Comparison of ENCODE assay signal across 10 cellular contexts in genomic region chr22:20430101-20430640, GRCh38. TPM values are rescaled to one million over a fixed set of nuclear protein-coding genes. Genes with fewer than 3 reads are reported as not detected.
DNase-seq lines count a peak whose midpoint lies in the region; ATAC-seq and TF ChIP-seq lines count a peak whose summit lies in the region.
"Had no signal": no experiment of that assay in that cellular context is flagged by ENCODE, and none has a peak within 500 bp of the region (broad histone marks: within the 10 kb centered on the region; RNA-seq: fewer than 3 reads in every experiment).

No MANE protein-coding gene starts in this region.

- no peak for TF ChIP-seq RAD21 in neural cell (conservative IDR thresholded peaks at IDR 0.05)

- peaks cover 30% of the 10 kb centered on the region for H3K4me1 Mint-ChIP-seq in CD8-positive, alpha-beta T cell (ENCODE audit: low read depth)
- H3K4me1 Mint-ChIP-seq in IgD-negative memory B cell: peaks cover 9 to 10% (median 9%) of the 10 kb centered on the region in 3 donors

- intact Hi-C loops in CD8-positive, alpha-beta T cell (cut with DNase I, micrococcal nuclease): no loop called here

- no peak overlapping the region for H3K27ac ChIP-seq in CD8-positive, alpha-beta T cell (ENCODE audit: low read depth, low read length)
- H3K27ac ChIP-seq in coronary artery (no peak overlapping the region), neural cell (ENCODE audit: low read length) (no peak overlapping the region)
- H3K27ac ChIP-seq: SK-N-MC had no signal

- H3K36me3 ChIP-seq in CD8-positive, alpha-beta T cell (ENCODE audit: insufficient read depth, low read length): no peaks in the 10 kb centered on the region
- no peaks in the 10 kb centered on the region for H3K36me3 ChIP-seq in neural cell (ENCODE audit: insufficient read depth, low read length)

- H3K9ac ChIP-seq in neural cell (ENCODE audit: low read length): peak overlapping the region; percentile 50

- no peaks in the 10 kb centered on the region for H3K36me3 Mint-ChIP-seq in CD8-positive, alpha-beta T cell
- H3K36me3 Mint-ChIP-seq in IgD-negative memory B cell: peaks cover 2% of the 10 kb centered on the region

- no peaks in the 10 kb centered on the region for H3K9me2 ChIP-seq in neural cell (ENCODE audit: insufficient read depth, low read length)

- TF ChIP-seq CTCF in CD8-positive, alpha-beta T cell (IDR thresholded peaks at IDR 0.05): no peak
- TF ChIP-seq CTCF in coronary artery (IDR thresholded peaks at IDR 0.05) (no peak), neural cell (IDR thresholded peaks at IDR 0.05; ENCODE audit: poor library complexity, severe bottlenecking) (no peak)

- H3K27me3 ChIP-seq in CD8-positive, alpha-beta T cell (ENCODE audit: insufficient read depth, low read length): peaks cover 25% of the 10 kb centered on the region
- peaks cover 56% of the 10 kb centered on the region for H3K27me3 ChIP-seq in neural cell (ENCODE audit: insufficient read depth, low read depth, low read length)

- POLR2A ChIA-PET in CD8-positive, alpha-beta T cell (lab: Charles Lee): interaction anchor here (0.7 to 2.7 kb wide), 4 partner anchors 33 to 139 kb away, joined by 3 to 20 read pairs (median 5); no protein-coding TSS in a partner anchor

- no peak overlapping the region for H3K27ac Mint-ChIP-seq in CD8-positive, alpha-beta T cell
- no peak overlapping the region for H3K27ac Mint-ChIP-seq in IgD-negative memory B cell

- no peak overlapping the region for H3K4me2 ChIP-seq in neural cell (ENCODE audit: low read length)

- no peaks in the 10 kb centered on the region for H4K20me1 ChIP-seq in neural cell (ENCODE audit: insufficient read depth)

- peak overlapping the region; percentile 60 for H3K4me3 ChIP-seq in CD8-positive, alpha-beta T cell (ENCODE audit: low read depth, low read length)
- H3K4me3 ChIP-seq in coronary artery (peak overlapping the region; percentile 59), neural cell (ENCODE audit: low read length) (peak overlapping the region; percentile 73)
- H3K4me3 ChIP-seq: SK-N-MC had no signal

- no peak overlapping the region for H2AFZ ChIP-seq in neural cell (ENCODE audit: low read depth, low read length)

- no peaks in the 10 kb centered on the region for H3K79me2 ChIP-seq in neural cell (replicated peaks; ENCODE audit: insufficient read depth, low read length)

- peak overlapping the region; percentile 83 for H3K4me3 Mint-ChIP-seq in CD8-positive, alpha-beta T cell
- H3K4me3 Mint-ChIP-seq in IgD-negative memory B cell: peak overlapping the region; percentile 81 to 94 (median 85)

- peaks cover 33% of the 10 kb centered on the region for H3K4me1 ChIP-seq in CD8-positive, alpha-beta T cell (ENCODE audit: insufficient read depth, low read length)

- H3K9me3 Mint-ChIP-seq in CD8-positive, alpha-beta T cell: no peaks in the 10 kb centered on the region
- no peaks in the 10 kb centered on the region for H3K9me3 Mint-ChIP-seq in IgD-negative memory B cell

- DNase-seq in CD8-positive, alpha-beta T cell: peak in 1 of 7 experiments; percentile 60
- DNase-seq in coronary artery (ENCODE audit: low spot score): no peak
- no peak for DNase-seq in C1 segment of cervical spinal cord (lab: John Stamatoyannopoulos, UW)
- no peak for DNase-seq in stimulated activated naive CD4-positive, alpha-beta T cell treated with Interleukin-2 at 50 U/mL for 16 hours (lab: John Stamatoyannopoulos, UW)
- DNase-seq: NCI-H187 had no signal

- H3F3A ChIP-seq in neural cell (ENCODE audit: insufficient read depth, low read length, poor library complexity, severe bottlenecking): no peaks in the 10 kb centered on the region

- ATAC-seq in CD8-positive, alpha-beta T cell: peak; percentile 5
- no peak for ATAC-seq in GM21619 (IDR thresholded peaks at IDR 0.05; ENCODE audit: unreplicated experiment)
- no peak for ATAC-seq in HG02973 (IDR thresholded peaks at IDR 0.05; ENCODE audit: unreplicated experiment)

- CTCF ChIA-PET in CD8-positive, alpha-beta T cell (lab: Charles Lee): interaction anchor here (0.9 to 2.2 kb wide), 4 partner anchors 12 to 33 kb away, joined by 4 to 12 read pairs (median 4); no protein-coding TSS in a partner anchor

- TF ChIP-seq EP300 in neural cell (conservative IDR thresholded peaks at IDR 0.05; ENCODE audit: poor library complexity, severe bottlenecking): no peak

- no peaks in the 10 kb centered on the region for H3K9me3 ChIP-seq in CD8-positive, alpha-beta T cell (ENCODE audit: low read length)
- H3K9me3 ChIP-seq in neural cell (ENCODE audit: low read length): no peaks in the 10 kb centered on the region

- peaks cover 35% of the 10 kb centered on the region for H3K27me3 Mint-ChIP-seq in CD8-positive, alpha-beta T cell (ENCODE audit: low read depth)
- H3K27me3 Mint-ChIP-seq in IgD-negative memory B cell: peaks cover 37% of the 10 kb centered on the region

TF ChIP-seq in neural cell, 6 proteins besides CTCF, POLR2A, EP300 and RAD21:
- TF ChIP-seq EZH2 (IDR thresholded peaks at IDR 0.05; ENCODE audit: borderline replicate concordance, insufficient read depth, low read length, poor library complexity, severe bottlenecking): no peak
- no peak for TF ChIP-seq POLR2AphosphoS5 (IDR thresholded peaks at IDR 0.05)
- no peak for TF ChIP-seq REST (IDR thresholded peaks at IDR 0.05; ENCODE audit: borderline replicate concordance)
- TF ChIP-seq TAF1 (IDR thresholded peaks at IDR 0.05; ENCODE audit: low read depth): no peak
- no peak for TF ChIP-seq SMC3 (conservative IDR thresholded peaks at IDR 0.05; ENCODE audit: poor library complexity)
- TF ChIP-seq MXI1 (conservative IDR thresholded peaks at IDR 0.05; ENCODE audit: poor library complexity, severe bottlenecking): no peak
TF ChIP-seq in neural cell: peak in this region for 0.

RNA-seq across cellular contexts. Expression of gene SCARF2, which starts 7.5 kb away (rescaled TPM):
- total RNA-seq in CD8-positive, alpha-beta T cell: 1 to 10 TPM; 2.6 to 2.7 TPM
- polyA plus RNA-seq in IgD-negative memory B cell (0.16 TPM), neural cell (3.4 and 5.0 TPM in 2 replicates)
- polyA minus RNA-seq in neural cell: 1.9 and 2.9 TPM in 2 replicates

RNA-seq across cellular contexts. Expression of gene ZNF74, which starts 36.2 kb away (rescaled TPM):
- total RNA-seq in CD8-positive, alpha-beta T cell: 1 to 10 TPM; 1.9 to 2.1 TPM
- 6.6 TPM for polyA plus RNA-seq in IgD-negative memory B cell
- 75.6 and 79.5 TPM in 2 replicates for polyA plus RNA-seq in neural cell
- 77.1 and 90.8 TPM in 2 replicates for polyA minus RNA-seq in neural cell

Comparison
In these comparisons a context has a peak if more than half of its experiments do, and no peak if none do; other contexts are left out.
1. RNA of gene ZNF74, which starts 36.2 kb away (polyA plus RNA-seq): 75.6 to 79.5 TPM in neural cell; 6.6 TPM in IgD-negative memory B cell (single experiment); every median in the first group is over 10 times any median in the second.
2. Peak in every context shown above with its lines, with median percentiles within 50 percentile points of each other: H3K4me3 ChIP-seq.